ENCODE assay signal across 8 cellular contexts in the genomic region with DNA sequence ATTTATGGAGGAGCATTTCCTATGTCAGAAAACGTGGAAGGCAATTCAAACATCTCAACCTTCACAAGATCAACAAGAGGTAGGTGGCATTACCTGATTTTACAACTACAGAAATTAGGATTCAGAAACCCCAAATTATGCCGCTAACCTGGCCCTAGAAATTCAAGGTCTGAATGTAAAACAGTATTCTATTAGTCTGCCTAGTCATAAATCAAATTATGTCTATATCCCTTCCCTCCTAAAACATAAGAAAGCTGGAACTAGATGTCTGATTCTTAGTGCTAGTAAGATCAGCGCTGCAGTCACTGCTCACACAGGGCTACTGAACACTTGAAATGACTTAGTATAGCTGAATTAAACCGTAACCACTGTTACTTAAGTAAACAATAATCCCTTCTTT. TPM values are rescaled to one million over a fixed set of nuclear protein-coding genes. Genes with fewer than 3 reads are reported as not detected.
DNase-seq lines count a peak whose midpoint lies in the region; ATAC-seq and TF ChIP-seq lines count a peak whose summit lies in the region.

No MANE protein-coding gene starts in this region.

- intact Hi-C loops in heart left ventricle (cut with DNase I) = loop anchor here in 1 of 10 donors (5.0 kb wide), 1 partner anchor 35 kb away; the partner anchor contains the start of gene RBM34
- intact Hi-C loops in Right ventricle myocardium inferior (cut with DNase I) = no loop called here
- intact Hi-C loops in lower lobe of right lung (cut with DNase I) = no loop called here

- 25 to 32% (median 31%) methylated on average over 4 of the region's 4 CpGs for WGBS in heart left ventricle, 4 donors
- WGBS in urinary bladder = 27% methylated on average over 4 of the region's 4 CpGs

- peak overlapping the region; percentile 76 to 100 (median 89) for H3K4me3 ChIP-seq in heart left ventricle
- peak overlapping the region; percentile 94 for H3K4me3 ChIP-seq in astrocyte of the spinal cord (ENCODE audit: low read depth, low read length)
- peak overlapping the region; percentile 92 for H3K4me3 ChIP-seq in lower lobe of right lung
- peak overlapping the region; percentile 83 for H3K4me3 ChIP-seq in urinary bladder (ENCODE audit: low read depth, low read length)

- ATAC-seq in heart left ventricle = no peak
- ATAC-seq in Right ventricle myocardium inferior = no peak
- ATAC-seq in lower lobe of right lung = no peak
- ATAC-seq in HG02798 (IDR thresholded peaks at IDR 0.05; ENCODE audit: poor library complexity, unreplicated experiment) = no peak

- DNase-seq in heart left ventricle (no peak), Right ventricle myocardium inferior (ENCODE audit: missing footprints) (no peak), astrocyte of the spinal cord (ENCODE audit: low read depth, low spot score) (no peak), lower lobe of right lung (no peak), D341Med (ENCODE audit: low spot score) (no peak), GM13977 (ENCODE audit: low spot score) (no peak)

- in situ Hi-C loops in astrocyte of the spinal cord (cut with HindIII; ENCODE audit: low sequenced_read_pairs) (no loop called here), GM13977 (cut with MboI; ENCODE audit: low pct_unique_long_range_greater_than_20kb, low sequenced_read_pairs, unreplicated experiment) (no loop called here)

- TF ChIP-seq POLR2A in heart left ventricle (IDR thresholded peaks at IDR 0.05) = no peak

- peak overlapping the region in 4 of 12 donors; percentile 91 to 95 (median 93) for H3K27ac ChIP-seq in heart left ventricle
- H3K27ac ChIP-seq in lower lobe of right lung = peak overlapping the region; percentile 90
- H3K27ac ChIP-seq in urinary bladder (ENCODE audit: low read depth) = no peak overlapping the region

- peaks cover 0 to 54% (median 19%) of the 10 kb centered on the region in 12 donors for H3K4me1 ChIP-seq in heart left ventricle
- H3K4me1 ChIP-seq in lower lobe of right lung = peaks cover 42% of the 10 kb centered on the region
- peaks cover 1% of the 10 kb centered on the region for H3K4me1 ChIP-seq in urinary bladder (ENCODE audit: insufficient read depth)

- H3K27me3 ChIP-seq in heart left ventricle (no peaks in the 10 kb centered on the region), lower lobe of right lung (ENCODE audit: low read depth) (no peaks in the 10 kb centered on the region)

- no peaks in the 10 kb centered on the region for H3K9me3 ChIP-seq in heart left ventricle
- no peaks in the 10 kb centered on the region for H3K9me3 ChIP-seq in lower lobe of right lung

- TF ChIP-seq CTCF in heart left ventricle (IDR thresholded peaks at IDR 0.05) (no peak), astrocyte of the spinal cord (IDR thresholded peaks at IDR 0.05; ENCODE audit: low read depth, low read length) (no peak), lower lobe of right lung (IDR thresholded peaks at IDR 0.05) (no peak), GM13977 (IDR thresholded peaks at IDR 0.05; ENCODE audit: extremely low read depth, insufficient read depth, missing control alignments) (no peak)

- H3K36me3 ChIP-seq in heart left ventricle (peaks cover 0 to 50% (median 23%) of the 10 kb centered on the region in 9 donors), lower lobe of right lung (peaks cover 14% of the 10 kb centered on the region), urinary bladder (ENCODE audit: insufficient read depth) (peaks cover 1% of the 10 kb centered on the region)

RNA-seq across cellular contexts. Expression of gene TOMM20, which starts 1.4 kb away (rescaled TPM):
- total RNA-seq in heart left ventricle (100 to 1,000 TPM in 1 of 9 donors, 10 to 100 TPM in 8; 56.7 to 100 (median 83.3) TPM), Right ventricle myocardium inferior (81.9 TPM), lower lobe of right lung (88.4 TPM), urinary bladder (78.2 TPM)
- polyA plus RNA-seq in heart left ventricle (10 to 100 TPM; 43.0 to 80.9 TPM), urinary bladder (93.8 TPM)

RNA-seq across cellular contexts. Expression of gene RBM34, which starts 33.8 kb away (rescaled TPM):
- 10 to 100 TPM; 34.2 to 75.1 (median 48.6) TPM for total RNA-seq in heart left ventricle
- 10 to 100 TPM; 97.5 to 97.8 TPM for polyA plus RNA-seq in heart left ventricle
- total RNA-seq in Right ventricle myocardium inferior = 50.6 TPM
- total RNA-seq in lower lobe of right lung = 57.3 TPM
- total RNA-seq in urinary bladder = 53.8 TPM
- polyA plus RNA-seq in urinary bladder = 60.3 TPM
